16 cellular contexts compared by ENCODE assay signal in the genomic region with DNA sequence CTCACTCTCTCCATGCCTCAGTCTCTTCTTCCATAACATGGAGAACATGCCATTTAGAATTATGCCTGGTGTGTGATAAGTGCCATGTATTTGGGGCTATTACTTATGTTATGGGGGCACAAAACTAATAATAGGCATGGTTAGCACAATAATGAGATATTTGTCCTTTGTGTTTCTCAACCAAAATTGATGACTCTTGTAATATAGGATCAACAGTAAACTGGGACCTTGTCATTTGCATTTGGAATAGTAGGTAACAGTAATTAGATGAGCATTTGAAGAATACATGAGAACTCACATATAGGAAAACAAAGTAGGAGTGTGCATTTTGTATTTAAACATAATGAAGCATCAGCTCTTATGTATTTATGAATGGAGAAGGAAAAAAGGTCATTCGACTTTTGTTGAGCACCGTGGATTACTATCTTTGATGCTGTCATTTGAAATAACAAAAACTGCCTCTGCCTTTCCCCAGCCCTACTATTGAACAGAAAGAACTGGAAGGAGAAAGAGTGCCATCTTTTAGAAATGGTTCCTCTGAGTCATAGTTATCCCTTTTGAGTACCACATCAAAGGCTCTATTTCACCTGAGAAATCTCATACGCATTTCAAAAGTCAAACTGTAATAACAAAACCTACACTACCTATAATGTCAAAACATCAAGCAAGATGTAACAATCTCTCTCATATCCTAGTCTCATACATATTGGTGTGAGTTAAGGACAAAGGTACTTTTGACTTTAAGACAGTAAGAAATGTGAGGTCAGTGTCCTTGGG.
DNase-seq lines count a peak whose midpoint lies in the region; ATAC-seq, FAIRE-seq and TF ChIP-seq lines count a peak whose summit lies in the region.
"Had no signal": no experiment of that assay in that cellular context is flagged by ENCODE, and none has a peak within 500 bp of the region (broad histone marks: within the 10 kb centered on the region; RNA-seq: fewer than 3 reads in every experiment).

No MANE protein-coding gene starts in this region.

- TF ChIP-seq EP300 in A549 (IDR thresholded peaks at IDR 0.05): no peak

- no peak for TF ChIP-seq RAD21 in A549 (conservative IDR thresholded peaks at IDR 0.05 in 1 of 2, IDR thresholded peaks at IDR 0.05 in 1 of 2)

- H3K27ac ChIP-seq in A549 (peak overlapping the region; percentile 9 to 73; a peak in 4 of 6 replicates), mammary epithelial cell (ENCODE audit: insufficient read depth, low read depth, low read length) (no peak overlapping the region)
- H3K27ac ChIP-seq: BLaER1, parathyroid adenoma had no signal

- peak; percentile 43 for FAIRE-seq in A549 (lab: Jason Lieb, UNC)
- FAIRE-seq: K562 had no signal

- no peaks in the 10 kb centered on the region for H3K36me3 ChIP-seq in mammary epithelial cell (ENCODE audit: insufficient read depth, low read length)
- H3K36me3 ChIP-seq: BLaER1 had no signal

- DNase-seq in A549 (ENCODE audit: low read depth in 1 of 2, low spot score in 1 of 2): no peak
- no peak for DNase-seq in mammary epithelial cell
- no peak for DNase-seq in DMS53 (lab: John Stamatoyannopoulos, UW)
- DNase-seq in iPS-NIHi7 (ENCODE audit: extremely low spot score): no peak
- no peak for DNase-seq in NCI-H82 treated with DMSO at 0.1 percent for 48 hours (lab: John Stamatoyannopoulos, UW; ENCODE audit: unreplicated experiment)
- DNase-seq: activated B cell treated with CpG ODN at 0.5 μM for 24 hours; GDM1; midbrain; NCI-H2029 treated with DMSO at 0.1 percent for 48 hours; stimulated activated naive CD4-positive, alpha-beta T cell treated with Interleukin-2 at 50 U/mL for 16 hours had no signal

- 87% methylated on average over 3 of the region's 3 CpGs for WGBS in A549 (ENCODE audit: missing lambda C conversion rate)
- WGBS in mammary epithelial cell (ENCODE audit: low coverage, missing lambda C conversion rate): 95% methylated on average over 3 of the region's 3 CpGs

- H3K27me3 ChIP-seq in mammary epithelial cell (ENCODE audit: insufficient read depth, low read length): no peaks in the 10 kb centered on the region
- H3K27me3 ChIP-seq: BLaER1 had no signal

- no peaks in the 10 kb centered on the region for H4K20me1 ChIP-seq in mammary epithelial cell (ENCODE audit: insufficient read depth, low read length)
- H4K20me1 ChIP-seq: BLaER1 had no signal

- no peaks in the 10 kb centered on the region for H3K79me2 ChIP-seq in mammary epithelial cell (ENCODE audit: insufficient read depth, low read length)
- H3K79me2 ChIP-seq: parathyroid adenoma had no signal

- BruUV-seq in mammary epithelial cell (replicated peaks; lab: Mats Ljungman, UMichigan): no TSS peak

- POLR2A ChIA-PET in A549 (lab: Yijun Ruan, JAX): no interaction called here

- no peak overlapping the region for H3K9ac ChIP-seq in mammary epithelial cell (ENCODE audit: insufficient read depth, low read length)
- H3K9ac ChIP-seq: BLaER1, parathyroid adenoma had no signal

- dilution Hi-C loops in mammary epithelial cell (cut with HindIII; ENCODE audit: low sequenced_read_pairs): no loop called here

- H3K4me2 ChIP-seq in A549: peak overlapping the region; percentile 60
- no peak overlapping the region for H3K4me2 ChIP-seq in mammary epithelial cell (ENCODE audit: insufficient read depth, low read depth, low read length)
- H3K4me2 ChIP-seq: BLaER1 had no signal

- in situ Hi-C loops in mammary epithelial cell (cut with MboI; ENCODE audit: low sequenced_read_pairs in 2 of 2): no loop called here

- intact Hi-C loops in mammary epithelial cell (cut with micrococcal nuclease): no loop called here

- TF ChIP-seq POLR2A in A549 (IDR thresholded peaks at IDR 0.05; ENCODE audit: low read length) (no peak), GM18505 (IDR thresholded peaks at IDR 0.05; ENCODE audit: borderline replicate concordance, extremely low read depth, insufficient read depth, insufficient read length) (no peak)

- H2AFZ ChIP-seq in mammary epithelial cell (ENCODE audit: low read depth, low read length): no peak overlapping the region
- H2AFZ ChIP-seq: parathyroid adenoma had no signal

- H3K9me3 ChIP-seq in A549 (no peaks in the 10 kb centered on the region), mammary epithelial cell (replicated peaks; ENCODE audit: insufficient read depth, low read length) (no peaks in the 10 kb centered on the region)
- H3K9me3 ChIP-seq: BLaER1 had no signal

- H3K4me3 ChIP-seq in A549 (no peak overlapping the region), mammary epithelial cell (replicated peaks in 1 of 3; ENCODE audit: insufficient read depth in 1 of 3, low read depth in 2 of 3, low read length in 3 of 3) (no peak overlapping the region)
- H3K4me3 ChIP-seq: BLaER1, K562 had no signal

- TF ChIP-seq CTCF in A549 (IDR thresholded peaks at IDR 0.05) (no peak), mammary epithelial cell (conservative IDR thresholded peaks at IDR 0.05 in 1 of 2, IDR thresholded peaks at IDR 0.05 in 1 of 2; ENCODE audit: extremely low read depth in 1 of 2, insufficient read depth in 1 of 2, low read depth in 1 of 2, low read length in 2 of 2) (no peak)

- ATAC-seq in A549 (peak in 1 of 2 experiments; percentile 4; a peak in 2 of 6 replicates), GM18505 (IDR thresholded peaks at IDR 0.05; ENCODE audit: unreplicated experiment) (peak; percentile 81), GM21619 (IDR thresholded peaks at IDR 0.05; ENCODE audit: unreplicated experiment) (peak; percentile 70), HG03442 (IDR thresholded peaks at IDR 0.05; ENCODE audit: unreplicated experiment) (peak; percentile 93)
- ATAC-seq: K562 had no signal

- CTCF ChIA-PET in A549 (lab: Yijun Ruan, JAX) (interaction anchor here (1.9 kb wide), 1 partner anchor 17 kb away, joined by 5 read pairs; no protein-coding TSS in a partner anchor), mammary epithelial cell (lab: Charles Lee; ENCODE audit: low non-redundant PET) (interaction anchor here (0.6 kb wide), 1 partner anchor 882 kb away, joined by 3 read pairs; no protein-coding TSS in a partner anchor)

- H3K4me1 ChIP-seq in A549 (peaks cover 94% of the 10 kb centered on the region), mammary epithelial cell (ENCODE audit: insufficient read depth, low read length) (no peaks in the 10 kb centered on the region)
- H3K4me1 ChIP-seq: BLaER1, parathyroid adenoma had no signal

TF ChIP-seq in A549, 52 proteins besides CTCF, POLR2A, EP300 and RAD21:
- TF ChIP-seq, protein P1, sequence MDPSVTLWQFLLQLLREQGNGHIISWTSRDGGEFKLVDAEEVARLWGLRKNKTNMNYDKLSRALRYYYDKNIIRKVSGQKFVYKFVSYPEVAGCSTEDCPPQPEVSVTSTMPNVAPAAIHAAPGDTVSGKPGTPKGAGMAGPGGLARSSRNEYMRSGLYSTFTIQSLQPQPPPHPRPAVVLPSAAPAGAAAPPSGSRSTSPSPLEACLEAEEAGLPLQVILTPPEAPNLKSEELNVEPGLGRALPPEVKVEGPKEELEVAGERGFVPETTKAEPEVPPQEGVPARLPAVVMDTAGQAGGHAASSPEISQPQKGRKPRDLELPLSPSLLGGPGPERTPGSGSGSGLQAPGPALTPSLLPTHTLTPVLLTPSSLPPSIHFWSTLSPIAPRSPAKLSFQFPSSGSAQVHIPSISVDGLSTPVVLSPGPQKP (IDR thresholded peaks at IDR 0.05; ENCODE audit: low read depth, low read length): no peak
- TF ChIP-seq EHF (CRISPR knock-in tag; IDR thresholded peaks at IDR 0.05) (no peak), CBX8 (IDR thresholded peaks at IDR 0.05) (no peak), MAFK (IDR thresholded peaks at IDR 0.05; ENCODE audit: partially characterized antibody) (peak; percentile 83), NR3C1 (IDR thresholded peaks at IDR 0.05) (no peak), MAZ (IDR thresholded peaks at IDR 0.05; ENCODE audit: borderline replicate concordance, low read depth, low read length) (no peak), FOXS1 (CRISPR knock-in tag; IDR thresholded peaks at IDR 0.05) (no peak), POLR2AphosphoS2 (conservative IDR thresholded peaks at IDR 0.05; ENCODE audit: low read length) (peak; percentile 49; the same call in 1 of the 2 replicates)
- TF ChIP-seq, protein P2, sequence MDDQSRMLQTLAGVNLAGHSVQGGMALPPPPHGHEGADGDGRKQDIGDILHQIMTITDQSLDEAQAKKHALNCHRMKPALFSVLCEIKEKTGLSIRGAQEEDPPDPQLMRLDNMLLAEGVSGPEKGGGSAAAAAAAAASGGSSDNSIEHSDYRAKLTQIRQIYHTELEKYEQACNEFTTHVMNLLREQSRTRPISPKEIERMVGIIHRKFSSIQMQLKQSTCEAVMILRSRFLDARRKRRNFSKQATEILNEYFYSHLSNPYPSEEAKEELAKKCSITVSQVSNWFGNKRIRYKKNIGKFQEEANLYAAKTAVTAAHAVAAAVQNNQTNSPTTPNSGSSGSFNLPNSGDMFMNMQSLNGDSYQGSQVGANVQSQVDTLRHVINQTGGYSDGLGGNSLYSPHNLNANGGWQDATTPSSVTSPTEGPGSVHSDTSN (IDR thresholded peaks at IDR 0.05): no peak
- TF ChIP-seq, protein P3, sequence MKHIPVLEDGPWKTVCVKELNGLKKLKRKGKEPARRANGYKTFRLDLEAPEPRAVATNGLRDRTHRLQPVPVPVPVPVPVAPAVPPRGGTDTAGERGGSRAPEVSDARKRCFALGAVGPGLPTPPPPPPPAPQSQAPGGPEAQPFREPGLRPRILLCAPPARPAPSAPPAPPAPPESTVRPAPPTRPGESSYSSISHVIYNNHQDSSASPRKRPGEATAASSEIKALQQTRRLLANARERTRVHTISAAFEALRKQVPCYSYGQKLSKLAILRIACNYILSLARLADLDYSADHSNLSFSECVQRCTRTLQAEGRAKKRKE (CRISPR knock-in tag; IDR thresholded peaks at IDR 0.05; ENCODE audit: low read depth): no peak
- TF ChIP-seq, protein P4, sequence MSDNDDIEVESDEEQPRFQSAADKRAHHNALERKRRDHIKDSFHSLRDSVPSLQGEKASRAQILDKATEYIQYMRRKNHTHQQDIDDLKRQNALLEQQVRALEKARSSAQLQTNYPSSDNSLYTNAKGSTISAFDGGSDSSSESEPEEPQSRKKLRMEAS (IDR thresholded peaks at IDR 0.05): no peak
